ENCODE assay signal across 13 cellular contexts in genomic region chr15:29815000-29815704, GRCh38. TPM values are rescaled to one million over a fixed set of nuclear protein-coding genes. Genes with fewer than 3 reads are reported as not detected.
DNase-seq lines count a peak whose midpoint lies in the region; ATAC-seq and TF ChIP-seq lines count a peak whose summit lies in the region.
"Had no signal": no experiment of that assay in that cellular context is flagged by ENCODE, and none has a peak within 500 bp of the region (broad histone marks: within the 10 kb centered on the region; RNA-seq: fewer than 3 reads in every experiment).

No MANE protein-coding gene starts in this region.

- ATAC-seq in HG03469 (IDR thresholded peaks at IDR 0.05; ENCODE audit: unreplicated experiment) (no peak), HG03565 (IDR thresholded peaks at IDR 0.05; ENCODE audit: unreplicated experiment) (no peak)

- no peaks in the 10 kb centered on the region for H3K36me3 ChIP-seq in mammary epithelial cell (ENCODE audit: insufficient read depth, low read length)
- H3K36me3 ChIP-seq: thoracic aorta had no signal

- intact Hi-C loops in mammary epithelial cell (cut with micrococcal nuclease), result loop anchor here (10.0 kb wide), 1 partner anchor 260 kb away; no protein-coding TSS in a partner anchor

- peak overlapping the region; percentile 4 for H3K4me2 ChIP-seq in mammary epithelial cell (ENCODE audit: insufficient read depth, low read depth, low read length)

- H3K27ac ChIP-seq in mammary epithelial cell (ENCODE audit: insufficient read depth, low read depth, low read length), result no peak overlapping the region
- H3K27ac ChIP-seq: thoracic aorta had no signal

- H2AFZ ChIP-seq in mammary epithelial cell (ENCODE audit: low read depth, low read length), result no peak overlapping the region

- H3K79me2 ChIP-seq in mammary epithelial cell (ENCODE audit: insufficient read depth, low read length), result peaks cover 100% of the 10 kb centered on the region

- no TSS peak for BruUV-seq in mammary epithelial cell (replicated peaks; lab: Mats Ljungman, UMichigan)

- dilution Hi-C loops in mammary epithelial cell (cut with HindIII; ENCODE audit: low sequenced_read_pairs), result no loop called here

- CTCF ChIA-PET in mammary epithelial cell (lab: Charles Lee; ENCODE audit: low non-redundant PET), result no interaction called here

- peaks cover 34% of the 10 kb centered on the region for H3K4me1 ChIP-seq in mammary epithelial cell (ENCODE audit: insufficient read depth, low read length)

- no peaks in the 10 kb centered on the region for H3K9me3 ChIP-seq in mammary epithelial cell (replicated peaks; ENCODE audit: insufficient read depth, low read length)
- H3K9me3 ChIP-seq: thoracic aorta had no signal

- no peak overlapping the region for H3K4me3 ChIP-seq in mammary epithelial cell (replicated peaks in 1 of 3; ENCODE audit: insufficient read depth in 1 of 3, low read depth in 2 of 3, low read length in 3 of 3)
- H3K4me3 ChIP-seq: thoracic aorta had no signal

- no peaks in the 10 kb centered on the region for H4K20me1 ChIP-seq in mammary epithelial cell (ENCODE audit: insufficient read depth, low read length)

- H3K27me3 ChIP-seq in mammary epithelial cell (ENCODE audit: insufficient read depth, low read length), result no peaks in the 10 kb centered on the region

- H3K9ac ChIP-seq in mammary epithelial cell (ENCODE audit: insufficient read depth, low read length), result no peak overlapping the region

- DNase-seq in AG08396 (ENCODE audit: low spot score), result peak; percentile 25
- peak in 40 of 76 experiments; percentile 0 to 68 (median 28) for DNase-seq in HUDEP-2 (lab: John Stamatoyannopoulos, UW; ENCODE audit: unreplicated experiment in 76 of 76)
- peak; percentile 42 for DNase-seq in mammary epithelial cell
- DNase-seq in left kidney (ENCODE audit: low read depth, low spot score), result peak; percentile 61
- no peak for DNase-seq in stimulated activated CD4-positive, alpha-beta T cell treated with anti-CD3 and anti-CD28 coated beads, Interleukin-12 subunit alpha, Interleukin-12 subunit beta, amount 100 ng/mL, for 4 hours
- no peak for DNase-seq in NOMO-1 (lab: John Stamatoyannopoulos, UW; ENCODE audit: unreplicated experiment in 2 of 2)
- DNase-seq: activated naive CD4-positive, alpha-beta T cell treated with anti-CD3 and anti-CD28 coated beads for 36 hours; CD8-positive, alpha-beta memory T cell; NK-92 treated with Interleukin-12 subunit alpha and Interleukin-12 subunit beta, amount 100 ng/mL, for 24 hours; stimulated activated CD4-positive, alpha-beta T cell treated with anti-CD3 and anti-CD28 coated beads, Interleukin-2, amount 100 ng/mL, for 48 hours had no signal

- in situ Hi-C loops in mammary epithelial cell (cut with MboI; ENCODE audit: low sequenced_read_pairs in 2 of 2), result no loop called here

- 94% methylated on average over 3 of the region's 3 CpGs for WGBS in mammary epithelial cell (ENCODE audit: low coverage, missing lambda C conversion rate)

- TF ChIP-seq CTCF in mammary epithelial cell (conservative IDR thresholded peaks at IDR 0.05 in 1 of 2, IDR thresholded peaks at IDR 0.05 in 1 of 2; ENCODE audit: extremely low read depth in 1 of 2, insufficient read depth in 1 of 2, low read depth in 1 of 2, low read length in 2 of 2), result no peak

RNA-seq across cellular contexts. Expression of gene TJP1, which starts 7.1 kb away (rescaled TPM):
- 100 to 1,000 TPM in 1 of 2 donors, 10 to 100 TPM in 1; 91.7 to 109 TPM for total RNA-seq in mammary epithelial cell
- 53.0 TPM for polyA plus RNA-seq in mammary epithelial cell
- 97.8 TPM for polyA minus RNA-seq in mammary epithelial cell
- total RNA-seq: activated naive CD4-positive, alpha-beta T cell treated with anti-CD3 and anti-CD28 coated beads for 36 hours; CD8-positive, alpha-beta memory T cell had no signal
- polyA plus RNA-seq: CD8-positive, alpha-beta memory T cell had no signal

Comparison
In these comparisons a context has a peak if more than half of its experiments do, and no peak if none do; other contexts are left out.
1. DNase-seq: peak in AG08396 (single experiment), HUDEP-2 (40 of 76), mammary epithelial cell (single experiment) and left kidney (single experiment); none in stimulated activated CD4-positive, alpha-beta T cell treated with anti-CD3 and anti-CD28 coated beads, Interleukin-12 subunit alpha, Interleukin-12 subunit beta, amount 100 ng/mL, for 4 hours (single experiment) and NOMO-1 (0 of 2).